In genomic region chr11:128424867-128425285, GRCh38 we compare ENCODE assay signal across 11 cellular contexts.
DNase-seq lines count a peak whose midpoint lies in the region; ATAC-seq and TF ChIP-seq lines count a peak whose summit lies in the region.
"Had no signal": no experiment of that assay in that cellular context is flagged by ENCODE, and none has a peak within 500 bp of the region (broad histone marks: within the 10 kb centered on the region; RNA-seq: fewer than 3 reads in every experiment).

No MANE protein-coding gene starts in this region.

- H3K27ac ChIP-seq in heart right ventricle (peak overlapping the region; percentile 41 to 88 (median 76)), parathyroid adenoma (peak overlapping the region; percentile 61)

- WGBS in heart right ventricle, 2 donors, result 35 to 42% methylated on average over 8 of the region's 8 CpGs

- ATAC-seq in heart right ventricle (peak; percentile 66 to 89 (median 73)), HG02870 (IDR thresholded peaks at IDR 0.05; ENCODE audit: unreplicated experiment) (no peak), HG03039 (IDR thresholded peaks at IDR 0.05; ENCODE audit: unreplicated experiment) (no peak)
- ATAC-seq: activated CD8-positive, alpha-beta memory T cell treated with anti-CD3 and anti-CD28 coated beads, Interleukin-2, amount 10 ng/mL, durations not matched to agents 7 days and 5 days had no signal

- H2AFZ ChIP-seq in parathyroid adenoma, result no peak overlapping the region

- H3K36me3 ChIP-seq in heart right ventricle, result no peaks in the 10 kb centered on the region
- no peaks in the 10 kb centered on the region for H3K36me3 ChIP-seq in parathyroid adenoma (ENCODE audit: control insufficient read depth, insufficient read depth, low read length)

- TF ChIP-seq CTCF in heart right ventricle (IDR thresholded peaks at IDR 0.05) (no peak), parathyroid adenoma (IDR thresholded peaks at IDR 0.05) (no peak)

- H3K79me2 ChIP-seq in parathyroid adenoma, result no peaks in the 10 kb centered on the region

- H3K4me2 ChIP-seq in parathyroid adenoma (ENCODE audit: low read length), result no peak overlapping the region

- H3K27me3 ChIP-seq in heart right ventricle (no peaks in the 10 kb centered on the region), parathyroid adenoma (ENCODE audit: control insufficient read depth, insufficient read depth, low read length) (no peaks in the 10 kb centered on the region)

- intact Hi-C loops in heart right ventricle (cut with DNase I), result loop anchor here in 4 of 10 donors (5.0 kb wide), 4 partner anchors 32 to 133 kb away; no protein-coding TSS in a partner anchor

- H3K9ac ChIP-seq in parathyroid adenoma, result no peak overlapping the region

- H3K9me3 ChIP-seq in heart right ventricle (no peaks in the 10 kb centered on the region), parathyroid adenoma (ENCODE audit: control insufficient read depth, low read length) (no peaks in the 10 kb centered on the region)

- DNase-seq in AG20443 (ENCODE audit: low spot score) (peak; percentile 68), RPMI7951 (ENCODE audit: low read depth) (peak; percentile 57), heart right ventricle (peak; percentile 53 to 82), AML-193 (lab: John Stamatoyannopoulos, UW) (no peak), hippocampal formation (lab: John Stamatoyannopoulos, UW) (no peak)
- DNase-seq: activated CD8-positive, alpha-beta memory T cell treated with anti-CD3 and anti-CD28 coated beads, Interleukin-2, amount 10 ng/mL, durations not matched to agents 7 days and 5 days; CD4-positive, alpha-beta T cell; mammary epithelial cell had no signal

- H3K4me3 ChIP-seq in heart right ventricle (peak overlapping the region in 2 of 10 donors; percentile 1 to 3), parathyroid adenoma (ENCODE audit: low read depth, low read length) (no peak overlapping the region)

- peaks cover 16 to 54% (median 34%) of the 10 kb centered on the region in 9 donors for H3K4me1 ChIP-seq in heart right ventricle
- H3K4me1 ChIP-seq in parathyroid adenoma, result no peaks in the 10 kb centered on the region

Comparison
In these comparisons a context has a peak if more than half of its experiments do, and no peak if none do; other contexts are left out.
1. DNase-seq: peak in AG20443 (single experiment), RPMI7951 (single experiment) and heart right ventricle (2 of 2); none in AML-193 (0 of 2) and hippocampal formation (0 of 2).
2. ATAC-seq: peak in heart right ventricle (8 of 8); none in HG02870 (single experiment) and HG03039 (single experiment).